ENCODE assay signal across 8 cellular contexts in genomic region chr1:92310185-92310597, GRCh38. TPM values are rescaled to one million over a fixed set of nuclear protein-coding genes. Genes with fewer than 3 reads are reported as not detected.
DNase-seq lines count a peak whose midpoint lies in the region; ATAC-seq, FAIRE-seq and TF ChIP-seq lines count a peak whose summit lies in the region.

No MANE protein-coding gene starts in this region.

- peaks cover 5% of the 10 kb centered on the region; the same call in 1 of the 2 replicates for H3F3A ChIP-seq in PC-9 (ENCODE audit: insufficient read depth, low read depth)

- H3K79me2 ChIP-seq in PC-9 (ENCODE audit: low read depth) (no peaks in the 10 kb centered on the region), endothelial cell of umbilical vein (ENCODE audit: control insufficient read depth, insufficient read depth, low read length) (no peaks in the 10 kb centered on the region)

- FAIRE-seq in endothelial cell of umbilical vein (lab: Jason Lieb, UNC) (peak; percentile 63), pancreas (lab: Jason Lieb, UNC) (peak; percentile 89)

- H3K27me3 ChIP-seq in PC-9 (ENCODE audit: insufficient read depth, low read depth), result no peaks in the 10 kb centered on the region
- H3K27me3 ChIP-seq in endothelial cell of umbilical vein (ENCODE audit: control insufficient read depth in 2 of 2, insufficient read depth in 2 of 2, low read length in 2 of 2), result no peaks in the 10 kb centered on the region
- no peaks in the 10 kb centered on the region for H3K27me3 ChIP-seq in pancreas

- H2AFZ ChIP-seq in PC-9, result no peak overlapping the region
- H2AFZ ChIP-seq in endothelial cell of umbilical vein (ENCODE audit: low read depth, low read length), result no peak overlapping the region

- H3K27ac ChIP-seq in HEK293 (ENCODE audit: extremely low read depth, low read depth, low read length) (no peak overlapping the region), PC-9 (no peak overlapping the region), endothelial cell of umbilical vein (ENCODE audit: insufficient read depth, low read depth, low read length) (no peak overlapping the region), pancreas (no peak overlapping the region)

- POLR2A ChIA-PET in HEK293 (lab: Yijun Ruan, JAX) (interaction anchor here (0.8 kb wide), 1 partner anchor 287 kb away, joined by 3 read pairs; no protein-coding TSS in a partner anchor), PC-9 (lab: Charles Lee; ENCODE audit: unreplicated experiment) (interaction anchor here (0.5 kb wide), 1 partner anchor 778 kb away, joined by 4 read pairs; no protein-coding TSS in a partner anchor), endothelial cell of umbilical vein (lab: Charles Lee) (no interaction called here)

- dilution Hi-C loops in endothelial cell of umbilical vein (cut with MboI; ENCODE audit: extremely low pct_ligation_motif_present, low sequenced_read_pairs), result no loop called here

- H3K9me3 ChIP-seq in HEK293 (ENCODE audit: control insufficient read depth, insufficient read depth, low read depth, low read length) (no peaks in the 10 kb centered on the region), PC-9 (ENCODE audit: insufficient read depth, low read depth) (no peaks in the 10 kb centered on the region), endothelial cell of umbilical vein (replicated peaks; ENCODE audit: control insufficient read depth, insufficient read depth, low read length) (no peaks in the 10 kb centered on the region), pancreas (no peaks in the 10 kb centered on the region)

- H3K4me3 ChIP-seq in HEK293 (ENCODE audit: low read depth, low read length) (no peak overlapping the region), PC-9 (no peak overlapping the region), endothelial cell of umbilical vein (replicated peaks in 1 of 3; ENCODE audit: insufficient read depth in 1 of 3, low read depth in 1 of 3, low read length in 3 of 3) (no peak overlapping the region), pancreas (no peak overlapping the region)

- no peaks in the 10 kb centered on the region for H3K9me2 ChIP-seq in PC-9 (ENCODE audit: insufficient read depth)

- no peaks in the 10 kb centered on the region for H4K20me1 ChIP-seq in PC-9 (ENCODE audit: insufficient read depth)
- no peaks in the 10 kb centered on the region for H4K20me1 ChIP-seq in endothelial cell of umbilical vein (replicated peaks; ENCODE audit: control insufficient read depth, extremely low read depth, insufficient read depth, low read length)

- TF ChIP-seq CTCF in HEK293 (tag by site-specific recombination; IDR thresholded peaks at IDR 0.05), result no peak
- peak; percentile 92 for TF ChIP-seq CTCF in PC-9 (conservative IDR thresholded peaks at IDR 0.05)
- peak; percentile 23 to 28 for TF ChIP-seq CTCF in endothelial cell of umbilical vein (IDR thresholded peaks at IDR 0.05; ENCODE audit: extremely low read depth in 1 of 2, insufficient read depth in 1 of 2, low read depth in 1 of 2, low read length in 2 of 2)
- peak; percentile 18 to 51 (median 36) for TF ChIP-seq CTCF in pancreas (IDR thresholded peaks at IDR 0.05)

- H3K4me2 ChIP-seq in PC-9, result no peak overlapping the region
- no peak overlapping the region for H3K4me2 ChIP-seq in endothelial cell of umbilical vein (ENCODE audit: insufficient read depth, low read length)

- BruUV-seq in PC-9 (replicated peaks; lab: Mats Ljungman, UMichigan), result no TSS peak
- no TSS peak for BruUV-seq in endothelial cell of umbilical vein (replicated peaks; lab: Mats Ljungman, UMichigan)

- H3K4me1 ChIP-seq in HEK293 (ENCODE audit: control insufficient read depth, insufficient read depth, low read length) (no peaks in the 10 kb centered on the region), PC-9 (replicated peaks; ENCODE audit: insufficient read depth) (no peaks in the 10 kb centered on the region), endothelial cell of umbilical vein (ENCODE audit: control insufficient read depth, extremely low read depth, insufficient read depth, low read length) (no peaks in the 10 kb centered on the region), pancreas (no peaks in the 10 kb centered on the region)

- peak in 3 of 4 donors; percentile 65 to 80 (median 79) for ATAC-seq in pancreas
- ATAC-seq in HG02759 (IDR thresholded peaks at IDR 0.05; ENCODE audit: unreplicated experiment), result no peak
- ATAC-seq in GM18519 (IDR thresholded peaks at IDR 0.05; ENCODE audit: low FRiP score, unreplicated experiment), result no peak

- in situ Hi-C loops in Caki2 (cut with HindIII; ENCODE audit: low pct_unique_long_range_greater_than_20kb, low sequenced_read_pairs), result no loop called here

- DNase-seq in Caki2 (ENCODE audit: low read depth) (peak; percentile 6), PC-9 (peak in 1 of 2 experiments; percentile 45), endothelial cell of umbilical vein (ENCODE audit: low read depth, low spot score) (peak; percentile 33), pancreas (no peak), islet precursor cell (no peak)

- no peak for TF ChIP-seq POLR2A in endothelial cell of umbilical vein (IDR thresholded peaks at IDR 0.05; ENCODE audit: low read depth, low read length)

- CTCF ChIA-PET in HEK293 (lab: Yijun Ruan, JAX) (interaction anchor here (0.6 to 2.2 kb wide), 29 partner anchors 9 to 809 kb away, joined by 3 to 11 read pairs (median 3); partner anchors contain the start of genes GLMN, RPAP2 and RPL5), PC-9 (lab: Charles Lee) (interaction anchor here (0.6 to 1.0 kb wide), 6 partner anchors 10 to 1066 kb away, joined by 3 to 11 read pairs (median 4); partner anchors contain the start of gene GFI1), endothelial cell of umbilical vein (lab: Charles Lee) (interaction anchor here (0.6 to 3.4 kb wide), 78 partner anchors 9 to 548 kb away, joined by 3 to 63 read pairs (median 4); partner anchors contain the start of genes EVI5, GFI1 and RPL5)

- peaks cover 50 to 73% of the 10 kb centered on the region in 2 experiments for H3K36me3 ChIP-seq in HEK293 (ENCODE audit: control insufficient read depth in 2 of 2, insufficient read depth in 1 of 2, low read length in 2 of 2)
- peaks cover 14% of the 10 kb centered on the region; the same call in 1 of the 2 replicates for H3K36me3 ChIP-seq in PC-9 (ENCODE audit: low read depth)
- H3K36me3 ChIP-seq in endothelial cell of umbilical vein (ENCODE audit: control insufficient read depth in 2 of 2, extremely low read depth in 1 of 2, insufficient read depth in 2 of 2, low read length in 2 of 2), result peaks cover 3 to 4% of the 10 kb centered on the region in 2 experiments
- peaks cover 0 to 17% (median 0%) of the 10 kb centered on the region in 3 donors for H3K36me3 ChIP-seq in pancreas

- H3K9me1 ChIP-seq in endothelial cell of umbilical vein (replicated peaks; ENCODE audit: control insufficient read depth, extremely low read depth, insufficient read depth, low read length), result no peaks in the 10 kb centered on the region

- intact Hi-C loops in PC-9 (cut with micrococcal nuclease; ENCODE audit: unreplicated experiment) (loop anchor here (1.0 kb wide), 1 partner anchor 289 kb away; no protein-coding TSS in a partner anchor), endothelial cell of umbilical vein (cut with micrococcal nuclease) (loop anchor here (1.0 to 5.0 kb wide), 3 partner anchors 289 to 507 kb away; no protein-coding TSS in a partner anchor), pancreas (cut with DNase I) (no loop called here)

- no peak overlapping the region for H3K9ac ChIP-seq in endothelial cell of umbilical vein (replicated peaks; ENCODE audit: extremely low read depth, insufficient read depth, low read length)

TF ChIP-seq in HEK293, 187 proteins besides CTCF, POLR2A, EP300 and RAD21:
- TF ChIP-seq ZNF654 (tag by site-specific recombination; IDR thresholded peaks at IDR 0.05; ENCODE audit: low read depth) (peak; percentile 63), YY1 (tag by site-specific recombination; IDR thresholded peaks at IDR 0.05) (no peak)

TF ChIP-seq in endothelial cell of umbilical vein, 7 proteins besides CTCF, POLR2A, EP300 and RAD21:
- TF ChIP-seq GATA2 (IDR thresholded peaks at IDR 0.05; ENCODE audit: insufficient read depth, insufficient read length, low read depth, low read length) (no peak), POLR2AphosphoS5 (IDR thresholded peaks at IDR 0.05; ENCODE audit: insufficient read depth, low read depth, low read length) (no peak), FOS (IDR thresholded peaks at IDR 0.05; ENCODE audit: borderline replicate concordance, insufficient read depth, low read length) (no peak)

RNA-seq across cellular contexts. Expression of gene RPAP2, which starts 11.3 kb away (rescaled TPM):
- 16.3 and 17.4 TPM in 2 replicates for total RNA-seq in Caki2 (2014; rRNA removed; shearing (Covaris generic); ENCODE audit: low replicate concordance)
- total RNA-seq in PC-9 (2021) (14.0 and 20.3 TPM in 2 replicates), endothelial cell of umbilical vein (23.5 and 24.9 TPM in 2 replicates), pancreas (10 to 100 TPM; 13.7 to 18.2 (median 16.8) TPM)
- polyA plus RNA-seq in endothelial cell of umbilical vein (4.3 and 4.4 TPM in 2 replicates), pancreas (1 to 10 TPM; 3.0 to 5.5 TPM)
- polyA plus RNA-seq in endothelial cell of umbilical vein (2011; cell fraction: cytosol; rRNA removed), result 7.0 and 9.0 TPM in 2 replicates
- polyA plus RNA-seq in endothelial cell of umbilical vein (2011; cell fraction: nucleus; rRNA removed), result 9.5 and 10.3 TPM in 2 replicates
- 11.2 and 18.6 TPM in 2 replicates for polyA plus RNA-seq in endothelial cell of umbilical vein (2012)
- 7.8 and 9.1 TPM in 2 replicates for polyA minus RNA-seq in endothelial cell of umbilical vein
- polyA minus RNA-seq in endothelial cell of umbilical vein (2011; cell fraction: cytosol; rRNA and poly(A)+ RNA removed), result 5.4 TPM
- 10.7 and 20.8 TPM in 2 replicates for polyA minus RNA-seq in endothelial cell of umbilical vein (2011; cell fraction: nucleus; rRNA and poly(A)+ RNA removed)

RNA-seq across cellular contexts. Expression of gene GLMN, which starts 11.4 kb away (rescaled TPM):
- 5.5 and 6.8 TPM in 2 replicates for total RNA-seq in Caki2 (2014; rRNA removed; shearing (Covaris generic); ENCODE audit: low replicate concordance)
- total RNA-seq in PC-9 (2021), result 7.4 and 8.0 TPM in 2 replicates
- 13.2 and 13.7 TPM in 2 replicates for total RNA-seq in endothelial cell of umbilical vein
- 1.2 and 2.4 TPM in 2 replicates for polyA plus RNA-seq in endothelial cell of umbilical vein
- 3.1 and 3.4 TPM in 2 replicates for polyA plus RNA-seq in endothelial cell of umbilical vein (2011; cell fraction: cytosol; rRNA removed)
- 15.9 and 22.5 TPM in 2 replicates for polyA plus RNA-seq in endothelial cell of umbilical vein (2011; cell fraction: nucleus; rRNA removed)
- polyA plus RNA-seq in endothelial cell of umbilical vein (2012), result 5.9 and 13.6 TPM in 2 replicates
- 1.2 and 1.3 TPM in 2 replicates for polyA minus RNA-seq in endothelial cell of umbilical vein
- 3.0 TPM for polyA minus RNA-seq in endothelial cell of umbilical vein (2011; cell fraction: cytosol; rRNA and poly(A)+ RNA removed)
- 6.2 and 13.4 TPM in 2 replicates for polyA minus RNA-seq in endothelial cell of umbilical vein (2011; cell fraction: nucleus; rRNA and poly(A)+ RNA removed)
- total RNA-seq in pancreas, result 1 to 10 TPM; 1.7 to 3.6 (median 2.3) TPM
- polyA plus RNA-seq in pancreas, result 10 to 100 TPM in 1 of 2 donors, 1 to 10 TPM in 1; 7.4 to 10.4 TPM

Comparison
In these comparisons a context has a peak if more than half of its experiments do, and no peak if none do; other contexts are left out.
1. DNase-seq: peak in Caki2 (single experiment) and endothelial cell of umbilical vein (single experiment); none in pancreas (0 of 6) and islet precursor cell (single experiment).
2. ATAC-seq: peak in pancreas (3 of 4); none in HG02759 (single experiment) and GM18519 (single experiment).
3. intact Hi-C loops: an anchor here in PC-9 (1.0 kb wide) and endothelial cell of umbilical vein (1.0 to 5.0 kb wide); none called in pancreas.